In genomic region chr2:207772844-207773205, GRCh38 we compare ENCODE assay signal across 17 cellular contexts.
"Had no signal": no experiment of that assay in that cellular context is flagged by ENCODE, and none has a peak within 500 bp of the region (broad histone marks: within the 10 kb centered on the region; RNA-seq: fewer than 3 reads in every experiment).

No MANE protein-coding gene starts in this region.

- H3K4me3 ChIP-seq: ascending aorta, cardiac muscle cell, colonic mucosa, neural progenitor cell, stomach, thyroid gland had no signal

- H3K27me3 ChIP-seq: ascending aorta, colonic mucosa, neural progenitor cell, stomach, thyroid gland had no signal

- H3K36me3 ChIP-seq: ascending aorta, cardiac muscle cell, colonic mucosa, neural progenitor cell, thyroid gland had no signal

- H3K27ac ChIP-seq: cardiac muscle cell, colonic mucosa, neural progenitor cell, thyroid gland had no signal

- H3K9me3 Mint-ChIP-seq: activated naive CD8-positive, alpha-beta T cell treated with anti-CD3 and anti-CD28 coated beads, Interleukin-2, amount 10 ng/mL, durations not matched to agents 7 days and 5 days; effector memory CD8-positive, alpha-beta T cell; mesothelial cell of epicardium; naive B cell; neural progenitor cell; stimulated activated naive B cell treated with anti-CD40 and anti-IgM and Interleukin-4, amounts not matched to agents 10 μg/mL and 1 μg/mL and 100 μg/mL, for 72 hours had no signal

- H3K9ac ChIP-seq: neural progenitor cell had no signal

- H3K4me2 ChIP-seq: neural progenitor cell had no signal

- H3K27me3 Mint-ChIP-seq: effector memory CD8-positive, alpha-beta T cell; naive B cell had no signal

- H2AFZ ChIP-seq: neural progenitor cell had no signal

- H3K9me3 ChIP-seq: ascending aorta, colonic mucosa, stomach, thyroid gland had no signal

- H3K4me1 ChIP-seq: colonic mucosa had no signal

- H3K4me3 Mint-ChIP-seq: activated naive CD8-positive, alpha-beta T cell treated with anti-CD3 and anti-CD28 coated beads, Interleukin-2, amount 10 ng/mL, durations not matched to agents 7 days and 5 days; effector memory CD8-positive, alpha-beta T cell; mesothelial cell of epicardium; neural progenitor cell; stimulated activated naive B cell treated with anti-CD40 and anti-IgM and Interleukin-4, amounts not matched to agents 10 μg/mL and 1 μg/mL and 100 μg/mL, for 72 hours had no signal

- H3K36me3 Mint-ChIP-seq: activated naive CD8-positive, alpha-beta T cell treated with anti-CD3 and anti-CD28 coated beads, Interleukin-2, amount 10 ng/mL, durations not matched to agents 7 days and 5 days; brain; mesothelial cell of epicardium; naive B cell; neural progenitor cell had no signal

- DNase-seq: activated effector memory CD4-positive, alpha-beta T cell treated with Interleukin-2 at 50 U/mL for 16 hours; cerebellar nuclear complex; colonic mucosa; effector memory CD8-positive, alpha-beta T cell; foreskin fibroblast; hippocampal formation; mammary epithelial cell; naive B cell; stimulated activated naive B cell treated with anti-CD40 and anti-IgM and Interleukin-4, amounts not matched to agents 10 μg/mL and 1 μg/mL and 100 μg/mL, for 72 hours; stomach; thyroid gland had no signal

- H3K27ac Mint-ChIP-seq: activated naive CD8-positive, alpha-beta T cell treated with anti-CD3 and anti-CD28 coated beads, Interleukin-2, amount 10 ng/mL, durations not matched to agents 7 days and 5 days; effector memory CD8-positive, alpha-beta T cell; mesothelial cell of epicardium; neural progenitor cell; stimulated activated naive B cell treated with anti-CD40 and anti-IgM and Interleukin-4, amounts not matched to agents 10 μg/mL and 1 μg/mL and 100 μg/mL, for 72 hours had no signal
